9 cellular contexts compared by ENCODE assay signal in genomic region chr3:177787279-177788041, GRCh38.
DNase-seq lines count a peak whose midpoint lies in the region; ATAC-seq and TF ChIP-seq lines count a peak whose summit lies in the region.
"Had no signal": no experiment of that assay in that cellular context is flagged by ENCODE, and none has a peak within 500 bp of the region (broad histone marks: within the 10 kb centered on the region; RNA-seq: fewer than 3 reads in every experiment).

No MANE protein-coding gene starts in this region.

- peaks cover 26% of the 10 kb centered on the region for H3K4me1 Mint-ChIP-seq in activated naive CD8-positive, alpha-beta T cell treated with anti-CD3 and anti-CD28 coated beads, Interleukin-2, amount 50 U/mL, for 24 hours

- peak overlapping the region; percentile 61 for H3K27ac Mint-ChIP-seq in activated naive CD8-positive, alpha-beta T cell treated with anti-CD3 and anti-CD28 coated beads, Interleukin-2, amount 50 U/mL, for 24 hours

- intact Hi-C loops in lower leg skin (cut with DNase I; ENCODE audit: low total_unique reads): no loop called here

- H3K36me3 Mint-ChIP-seq in activated naive CD8-positive, alpha-beta T cell treated with anti-CD3 and anti-CD28 coated beads, Interleukin-2, amount 50 U/mL, for 24 hours (ENCODE audit: low read depth): no peaks in the 10 kb centered on the region

- no peak overlapping the region for H3K4me3 Mint-ChIP-seq in activated naive CD8-positive, alpha-beta T cell treated with anti-CD3 and anti-CD28 coated beads, Interleukin-2, amount 50 U/mL, for 24 hours

- no peak for TF ChIP-seq CTCF in lower leg skin (IDR thresholded peaks at IDR 0.05)

- ATAC-seq in GM18858 (IDR thresholded peaks at IDR 0.05; ENCODE audit: unreplicated experiment) (peak; percentile 79), GM19463 (IDR thresholded peaks at IDR 0.05; ENCODE audit: unreplicated experiment) (peak; percentile 85), HG03095 (IDR thresholded peaks at IDR 0.05; ENCODE audit: unreplicated experiment) (peak; percentile 75)
- peak; percentile 75 for ATAC-seq in activated naive CD8-positive, alpha-beta T cell treated with anti-CD3 and anti-CD28 coated beads, Interleukin-2, amount 50 U/mL, for 24 hours
- ATAC-seq: left colon had no signal

- no peak overlapping the region for H3K4me3 ChIP-seq in lower leg skin (ENCODE audit: low read depth, poor library complexity, severe bottlenecking)

- H3K9me3 Mint-ChIP-seq in activated naive CD8-positive, alpha-beta T cell treated with anti-CD3 and anti-CD28 coated beads, Interleukin-2, amount 50 U/mL, for 24 hours: no peaks in the 10 kb centered on the region

- TF ChIP-seq POLR2A in lower leg skin (IDR thresholded peaks at IDR 0.05): no peak

- DNase-seq in activated naive CD8-positive, alpha-beta T cell treated with anti-CD3 and anti-CD28 coated beads, Interleukin-2, amount 50 U/mL, for 24 hours: no peak
- no peak for DNase-seq in NCI-H2107 (lab: John Stamatoyannopoulos, UW)
- DNase-seq in islet precursor cell: no peak
- DNase-seq in lower leg skin (ENCODE audit: low spot score in 2 of 2): no peak
- DNase-seq: activated effector memory CD4-positive, alpha-beta T cell treated with anti-CD3 and anti-CD28 coated beads, Interleukin-2, amount 50 U/mL, for 16 hours; left colon had no signal

- 73 to 92% methylated on average over 5 of the region's 5 CpGs for WGBS in lower leg skin, 2 donors

- no peaks in the 10 kb centered on the region for H3K27me3 Mint-ChIP-seq in activated naive CD8-positive, alpha-beta T cell treated with anti-CD3 and anti-CD28 coated beads, Interleukin-2, amount 50 U/mL, for 24 hours
